ENCODE assay signal across 9 cellular contexts in genomic region chr10:27153325-27153724, GRCh38. TPM values are rescaled to one million over a fixed set of nuclear protein-coding genes. Genes with fewer than 3 reads are reported as not detected.
DNase-seq lines count a peak whose midpoint lies in the region; ATAC-seq and TF ChIP-seq lines count a peak whose summit lies in the region.
"Had no signal": no experiment of that assay in that cellular context is flagged by ENCODE, and none has a peak within 500 bp of the region (broad histone marks: within the 10 kb centered on the region; RNA-seq: fewer than 3 reads in every experiment).

No MANE protein-coding gene starts in this region.

- H3K4me1 ChIP-seq in suprapubic skin, result peaks cover 40% of the 10 kb centered on the region

- H3K27ac ChIP-seq in suprapubic skin, result peak overlapping the region; percentile 99

- 2% methylated on average over 6 of the region's 6 CpGs for WGBS in suprapubic skin

- ATAC-seq in activated naive CD8-positive, alpha-beta T cell treated with anti-CD3 and anti-CD28 coated beads, Interleukin-2, amount 50 U/mL, for 24 hours, result no peak

- peak overlapping the region; percentile 84 for H3K4me3 ChIP-seq in kidney epithelial cell (ENCODE audit: low read depth, low read length)
- peak overlapping the region; percentile 85 for H3K4me3 ChIP-seq in suprapubic skin

- H3K27ac Mint-ChIP-seq in T-helper 2 cell treated with Interferon-gamma antibody and Interleukin-4, amounts not matched to agents 5 μg/mL and 100 μg/mL, for 36 hours, result peak overlapping the region; percentile 99
- peak overlapping the region; percentile 100 for H3K27ac Mint-ChIP-seq in activated naive CD8-positive, alpha-beta T cell treated with anti-CD3 and anti-CD28 coated beads, Interleukin-2, amount 50 U/mL, for 24 hours

- peaks cover 41% of the 10 kb centered on the region for H3K36me3 Mint-ChIP-seq in T-helper 2 cell treated with Interferon-gamma antibody and Interleukin-4, amounts not matched to agents 5 μg/mL and 100 μg/mL, for 36 hours (ENCODE audit: low read depth)
- H3K36me3 Mint-ChIP-seq in activated naive CD8-positive, alpha-beta T cell treated with anti-CD3 and anti-CD28 coated beads, Interleukin-2, amount 50 U/mL, for 24 hours (ENCODE audit: low read depth), result peaks cover 54% of the 10 kb centered on the region

- no peaks in the 10 kb centered on the region for H3K27me3 Mint-ChIP-seq in T-helper 2 cell treated with Interferon-gamma antibody and Interleukin-4, amounts not matched to agents 5 μg/mL and 100 μg/mL, for 36 hours (ENCODE audit: low read depth)
- no peaks in the 10 kb centered on the region for H3K27me3 Mint-ChIP-seq in activated naive CD8-positive, alpha-beta T cell treated with anti-CD3 and anti-CD28 coated beads, Interleukin-2, amount 50 U/mL, for 24 hours

- peaks cover 34% of the 10 kb centered on the region for H3K4me1 Mint-ChIP-seq in T-helper 2 cell treated with Interferon-gamma antibody and Interleukin-4, amounts not matched to agents 5 μg/mL and 100 μg/mL, for 36 hours (ENCODE audit: low read depth)
- peaks cover 49% of the 10 kb centered on the region for H3K4me1 Mint-ChIP-seq in activated naive CD8-positive, alpha-beta T cell treated with anti-CD3 and anti-CD28 coated beads, Interleukin-2, amount 50 U/mL, for 24 hours

- H3K36me3 ChIP-seq in kidney epithelial cell (ENCODE audit: control insufficient read depth, insufficient read depth, low read length), result no peaks in the 10 kb centered on the region
- peaks cover 6% of the 10 kb centered on the region for H3K36me3 ChIP-seq in suprapubic skin

- H3K4me3 Mint-ChIP-seq in T-helper 2 cell treated with Interferon-gamma antibody and Interleukin-4, amounts not matched to agents 5 μg/mL and 100 μg/mL, for 36 hours, result peak overlapping the region; percentile 95
- H3K4me3 Mint-ChIP-seq in activated naive CD8-positive, alpha-beta T cell treated with anti-CD3 and anti-CD28 coated beads, Interleukin-2, amount 50 U/mL, for 24 hours, result peak overlapping the region; percentile 95

- intact Hi-C loops in head of caudate nucleus (cut with DNase I), result no loop called here

- H3K9me3 Mint-ChIP-seq in T-helper 2 cell treated with Interferon-gamma antibody and Interleukin-4, amounts not matched to agents 5 μg/mL and 100 μg/mL, for 36 hours, result no peaks in the 10 kb centered on the region
- H3K9me3 Mint-ChIP-seq in activated naive CD8-positive, alpha-beta T cell treated with anti-CD3 and anti-CD28 coated beads, Interleukin-2, amount 50 U/mL, for 24 hours, result no peaks in the 10 kb centered on the region

- no peak for TF ChIP-seq EP300 in suprapubic skin (IDR thresholded peaks at IDR 0.05)

- no peaks in the 10 kb centered on the region for H3K27me3 ChIP-seq in kidney epithelial cell (ENCODE audit: control insufficient read depth, insufficient read depth, low read length)
- no peaks in the 10 kb centered on the region for H3K27me3 ChIP-seq in suprapubic skin

- TF ChIP-seq CTCF in kidney epithelial cell (IDR thresholded peaks at IDR 0.05; ENCODE audit: insufficient read depth, low read length, poor library complexity, severe bottlenecking) (no peak), suprapubic skin (IDR thresholded peaks at IDR 0.05) (no peak)

- DNase-seq in T-helper 2 cell treated with Interferon-gamma antibody and Interleukin-4, amounts not matched to agents 5 μg/mL and 100 μg/mL, for 36 hours (ENCODE audit: low spot score), result no peak
- DNase-seq in T-helper 2 cell (no peak), kidney epithelial cell (ENCODE audit: low read depth) (no peak), suprapubic skin (ENCODE audit: low spot score in 2 of 2) (no peak), GM03348 (ENCODE audit: low spot score) (no peak), head of caudate nucleus (no peak)
- no peak for DNase-seq in activated naive CD8-positive, alpha-beta T cell treated with anti-CD3 and anti-CD28 coated beads, Interleukin-2, amount 50 U/mL, for 24 hours
- DNase-seq in effector CD4-positive, alpha-beta T cell, result no peak
- DNase-seq: stimulated activated CD4-positive, alpha-beta T cell treated with anti-CD3 and anti-CD28 coated beads, Interleukin-4, amount 100 ng/mL, for 24 hours had no signal

- TF ChIP-seq POLR2A in suprapubic skin (IDR thresholded peaks at IDR 0.05), result no peak

- H3K9me3 ChIP-seq in suprapubic skin, result no peaks in the 10 kb centered on the region

RNA-seq across cellular contexts. Expression of gene YME1L1, which starts 0.9 kb away (rescaled TPM):
- 73.3 and 80.8 TPM in 2 replicates for total RNA-seq in kidney epithelial cell
- 10 to 100 TPM; 50.6 to 78.6 (median 56.7) TPM for total RNA-seq in suprapubic skin

RNA-seq across cellular contexts. Expression of gene MASTL, which starts 1.8 kb away (rescaled TPM):
- total RNA-seq in kidney epithelial cell (9.0 and 11.0 TPM in 2 replicates), suprapubic skin (10 to 100 TPM in 2 of 4 donors, 1 to 10 TPM in 2; 7.2 to 13.0 (median 9.9) TPM)

RNA-seq across cellular contexts. Expression of gene ANKRD26, which starts 53.0 kb away (rescaled TPM):
- 4.5 and 6.1 TPM in 2 replicates for total RNA-seq in kidney epithelial cell
- total RNA-seq in suprapubic skin, result 10 to 100 TPM in 2 of 4 donors, 1 to 10 TPM in 2; 2.8 to 17.1 (median 7.9) TPM
